1 cellular context compared by ENCODE assay signal in the genomic region with DNA sequence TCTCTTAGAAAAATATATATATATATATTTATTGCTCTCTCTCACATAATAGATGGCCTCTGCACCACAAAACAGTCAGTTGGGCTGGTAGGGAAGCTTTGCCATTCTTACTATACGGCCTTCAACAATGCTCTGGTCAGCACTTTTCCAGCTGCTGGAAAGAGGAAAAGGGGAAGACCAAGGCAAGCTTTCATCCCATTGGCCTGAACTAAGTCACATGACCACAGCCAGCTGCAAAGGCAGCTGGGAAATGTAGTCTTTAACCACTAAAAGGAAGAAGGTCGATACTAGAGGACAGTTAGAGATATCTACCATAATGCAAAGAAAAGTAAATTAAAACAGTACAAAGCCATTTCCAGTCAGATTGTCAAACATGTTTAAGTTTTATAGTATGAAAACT.
TF ChIP-seq lines count a peak whose summit lies in the region.

No MANE protein-coding gene starts in this region.

TF ChIP-seq in H1, 55 proteins besides CTCF, POLR2A, EP300 and RAD21:
- TF ChIP-seq KDM5A (IDR thresholded peaks at IDR 0.05; ENCODE audit: low read length) (no peak), TBP (IDR thresholded peaks at IDR 0.05; ENCODE audit: low read depth, low read length) (no peak), ATF3 (IDR thresholded peaks at IDR 0.05; ENCODE audit: insufficient read depth, low read depth, low read length) (peak; percentile 58), POU5F1 (IDR thresholded peaks at IDR 0.05; ENCODE audit: low read depth, low read length) (no peak), SIX5 (IDR thresholded peaks at IDR 0.05; ENCODE audit: low read depth, low read length) (peak; percentile 68), CTBP2 (IDR thresholded peaks at IDR 0.05; ENCODE audit: borderline replicate concordance, insufficient read depth, insufficient read length, low read length) (no peak), MAFK (IDR thresholded peaks at IDR 0.05; ENCODE audit: low read depth, low read length) (0 out of 2 replicates have a peak, but pooled peaks have one; percentile 25), TCF12 (IDR thresholded peaks at IDR 0.05; ENCODE audit: low read depth, low read length) (no peak), USF2 (IDR thresholded peaks at IDR 0.05; ENCODE audit: low read length) (peak; percentile 83)
